ENCODE assay signal across 19 cellular contexts in the genomic region with DNA sequence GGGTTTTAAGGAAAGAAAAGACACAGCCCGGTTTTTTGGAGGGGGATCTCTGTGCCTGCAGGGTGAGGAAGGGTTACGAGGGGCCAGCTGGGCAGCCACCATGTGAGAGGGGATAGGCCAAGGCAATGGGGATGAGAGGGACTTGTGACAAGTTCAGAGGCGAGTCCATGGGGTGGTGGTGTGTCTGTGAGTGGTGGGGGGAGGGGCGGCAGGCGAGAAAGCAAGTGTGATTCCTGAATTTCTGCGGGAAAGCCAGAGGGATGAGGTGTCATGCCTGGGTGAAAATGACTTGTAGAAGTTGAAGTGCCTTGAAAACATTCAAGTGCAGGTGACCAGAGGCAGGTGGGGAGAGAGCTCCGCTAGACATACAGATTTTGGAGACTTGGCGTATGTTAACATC.
A peak's percentile ranks its signal among the peaks of the same experiment; 100 is the strongest.
DNase-seq lines count a peak whose midpoint lies in the region; ATAC-seq and TF ChIP-seq lines count a peak whose summit lies in the region.
"Had no signal": no experiment of that assay in that cellular context is flagged by ENCODE, and none has a peak within 500 bp of the region (broad histone marks: within the 10 kb centered on the region; RNA-seq: fewer than 3 reads in every experiment).

No MANE protein-coding gene starts in this region.

- H3K4me3 Mint-ChIP-seq in H9 (no peak overlapping the region; a peak in 1 of 5 replicates), CD14-positive monocyte (no peak overlapping the region)
- H3K4me3 Mint-ChIP-seq: CD4-positive, CD25-positive, alpha-beta regulatory T cell had no signal

- H2BK20ac ChIP-seq in H9 (ENCODE audit: low read depth, low read length, poor library complexity, severe bottlenecking), result no peak overlapping the region

- no peaks in the 10 kb centered on the region for H3K23me2 ChIP-seq in H9 (ENCODE audit: insufficient read length, low read depth, low read length, poor library complexity, severe bottlenecking)

- H2BK5ac ChIP-seq in H9 (ENCODE audit: insufficient read length, low read length), result no peak overlapping the region

- H3K4me1 Mint-ChIP-seq in H9 (peaks cover 41 to 52% of the 10 kb centered on the region in 2 experiments), CD14-positive monocyte (no peaks in the 10 kb centered on the region)

- no peak overlapping the region for H2BK15ac ChIP-seq in H9 (ENCODE audit: low read depth, low read length)

- H2BK120ac ChIP-seq in H9 (ENCODE audit: low read depth, low read length, poor library complexity, severe bottlenecking), result no peak overlapping the region

- H3K4me1 ChIP-seq in H9 (ENCODE audit: insufficient read depth, low read length), result peaks cover 10% of the 10 kb centered on the region; the same call in 1 of the 2 replicates
- H3K4me1 ChIP-seq in GM23248 (ENCODE audit: insufficient read depth), result no peaks in the 10 kb centered on the region
- H3K4me1 ChIP-seq: BE2C, SJSA1 had no signal

- H3K14ac ChIP-seq in H9 (ENCODE audit: insufficient read depth, low read length), result peak overlapping the region; percentile 12; the same call in 1 of the 2 replicates

- H3K4me2 ChIP-seq in H9 (ENCODE audit: insufficient read depth, insufficient read length, low read length) (no peak overlapping the region), GM23248 (ENCODE audit: unreplicated experiment) (no peak overlapping the region)

- H3F3A ChIP-seq in GM23248 (ENCODE audit: insufficient read depth), result no peaks in the 10 kb centered on the region

- H3K9ac ChIP-seq in H9 (ENCODE audit: extremely low read depth, insufficient read length, low read length) (no peak overlapping the region), GM23248 (no peak overlapping the region)

- H4K8ac ChIP-seq in H9 (replicated peaks; ENCODE audit: insufficient read length, low read depth, low read length), result no peak overlapping the region

- H3K23ac ChIP-seq in H9 (ENCODE audit: insufficient read length, low read depth, low read length), result no peak overlapping the region

- H3K27me3 Mint-ChIP-seq in H9 (ENCODE audit: low read depth), result peaks cover 65% of the 10 kb centered on the region
- H3K27me3 Mint-ChIP-seq in CD14-positive monocyte (ENCODE audit: low read depth in 3 of 3), result peaks cover 0 to 2% (median 2%) of the 10 kb centered on the region in 3 donors

- no peak overlapping the region for H2AK5ac ChIP-seq in H9 (ENCODE audit: insufficient read length, low read length)

- H3K36me3 Mint-ChIP-seq in H9 (ENCODE audit: insufficient read depth in 1 of 3, low read depth in 3 of 3) (peaks cover 0 to 5% (median 3%) of the 10 kb centered on the region in 3 experiments; a peak in 3 of 7 replicates), CD14-positive monocyte (no peaks in the 10 kb centered on the region)
- H3K36me3 Mint-ChIP-seq: CD4-positive, CD25-positive, alpha-beta regulatory T cell had no signal

- no peaks in the 10 kb centered on the region for H3K79me2 ChIP-seq in H9 (ENCODE audit: insufficient read depth, low read length)
- H3K79me2 ChIP-seq in GM23248 (ENCODE audit: insufficient read depth), result no peaks in the 10 kb centered on the region

- H3T11ph ChIP-seq in H9 (ENCODE audit: low read length), result no peak overlapping the region

- ATAC-seq in GM19023 (IDR thresholded peaks at IDR 0.05; ENCODE audit: unreplicated experiment), result no peak

- intact Hi-C loops in CD14-positive monocyte (cut with micrococcal nuclease), result no loop called here

- no CpG with 5 or more reads among the region's 8 CpGs for WGBS in H9 (ENCODE audit: extremely low coverage, insufficient read length, low lambda C conversion rate)
- 48 to 52% methylated on average over 6 to 8 of the region's 8 CpGs for WGBS in GM23248 (ENCODE audit: low coverage in 1 of 2, low lambda C conversion rate in 2 of 2, missing lambda C conversion rate in 2 of 2), 2 experiments

- peak overlapping the region; percentile 57 for H3K18ac ChIP-seq in H9 (ENCODE audit: insufficient read length, low read depth, low read length)

- H4K91ac ChIP-seq in H9 (ENCODE audit: insufficient read length, low read depth, low read length), result no peak overlapping the region

- no peak for DNase-seq in H9
- DNase-seq in substantia nigra (lab: John Stamatoyannopoulos, UW), result peak in 3 of 49 donors; percentile 24 to 48 (median 41)
- no peak for DNase-seq in CD14-positive monocyte (ENCODE audit: low spot score)
- no peak for DNase-seq in GM23248
- DNase-seq: BE2C; CD4-positive, CD25-positive, alpha-beta regulatory T cell; DMS79; MM.1S; NCI-H1048; NCI-H1417 treated with DMSO at 0.1 percent for 48 hours; NCI-H187; NCI-H446; NCI-H526; OCI-M1 had no signal

- no peaks in the 10 kb centered on the region for H3K27me3 ChIP-seq in H9 (ENCODE audit: insufficient read depth, low read length)
- H3K27me3 ChIP-seq in layer of hippocampus (ENCODE audit: control insufficient read depth, insufficient read depth, low read length), result no peaks in the 10 kb centered on the region
- H3K27me3 ChIP-seq in GM23248 (replicated peaks; ENCODE audit: insufficient read depth), result no peaks in the 10 kb centered on the region
- H3K27me3 ChIP-seq: BE2C, SJSA1 had no signal

- H3K9me3 ChIP-seq in H9 (ENCODE audit: control insufficient read depth, low read depth, low read length), result no peaks in the 10 kb centered on the region
- H3K9me3 ChIP-seq in GM23248 (ENCODE audit: low read depth), result no peaks in the 10 kb centered on the region
- H3K9me3 ChIP-seq: BE2C, SJSA1 had no signal

- H3K56ac ChIP-seq in H9 (ENCODE audit: insufficient read length, low read depth, low read length), result no peak overlapping the region

- H3K27ac ChIP-seq in H9 (ENCODE audit: insufficient read length, low read depth, low read length) (no peak overlapping the region), cingulate gyrus (ENCODE audit: low read depth, low read length) (peak overlapping the region; percentile 75), layer of hippocampus (ENCODE audit: low read depth, low read length) (peak overlapping the region; percentile 68), substantia nigra (ENCODE audit: low read depth, low read length, poor library complexity, severe bottlenecking) (peak overlapping the region; percentile 88), GM23248 (no peak overlapping the region)
- H3K27ac ChIP-seq: SJSA1 had no signal

- H2BK12ac ChIP-seq in H9 (ENCODE audit: insufficient read length, low read depth, low read length), result no peak overlapping the region

- in situ Hi-C loops in GM23248 (cut with MboI), result no loop called here

- H2AFZ ChIP-seq in H9 (ENCODE audit: low read length), result no peak overlapping the region
- H2AFZ ChIP-seq in GM23248, result no peak overlapping the region

- H4K20me1 ChIP-seq in H9 (ENCODE audit: control insufficient read depth, insufficient read depth, insufficient read length) (no peaks in the 10 kb centered on the region), GM23248 (ENCODE audit: insufficient read depth) (no peaks in the 10 kb centered on the region)

- H3K9me2 ChIP-seq in GM23248 (ENCODE audit: insufficient read depth), result no peaks in the 10 kb centered on the region

- H3K27ac Mint-ChIP-seq in H9, result peak overlapping the region in 2 of 3 experiments; percentile 11 to 52; a peak in 4 of 7 replicates
- no peak overlapping the region for H3K27ac Mint-ChIP-seq in CD14-positive monocyte
- H3K27ac Mint-ChIP-seq: CD4-positive, CD25-positive, alpha-beta regulatory T cell had no signal

- H3K36me3 ChIP-seq in GM23248 (ENCODE audit: low read depth), result no peaks in the 10 kb centered on the region
- H3K36me3 ChIP-seq: BE2C, SJSA1 had no signal

- H3K4ac ChIP-seq in H9 (ENCODE audit: low read depth, low read length), result no peak overlapping the region

- no peak overlapping the region for H3K4me3 ChIP-seq in GM23248
- H3K4me3 ChIP-seq: K562, SJSA1 had no signal

- no peak overlapping the region for H4K5ac ChIP-seq in H9 (ENCODE audit: insufficient read length, low read depth, low read length)

- TF ChIP-seq CTCF in H9 (conservative IDR thresholded peaks at IDR 0.05) (no peak), CD14-positive monocyte (IDR thresholded peaks at IDR 0.05) (no peak)

- H3K9me3 Mint-ChIP-seq in H9 (peaks cover 2 to 4% of the 10 kb centered on the region in 2 experiments; a peak in 3 of 5 replicates), CD14-positive monocyte (peaks cover 0 to 5% (median 0%) of the 10 kb centered on the region in 7 donors)

- H3K79me1 ChIP-seq in H9 (ENCODE audit: insufficient read depth, low read depth, low read length, poor library complexity, severe bottlenecking), result no peaks in the 10 kb centered on the region

Comparison
In these comparisons a context has a peak if more than half of its experiments do, and no peak if none do; other contexts are left out.
1. H3K27ac ChIP-seq: peak in cingulate gyrus (single experiment), layer of hippocampus (single experiment) and substantia nigra (single experiment); none in H9 (single experiment) and GM23248 (single experiment).
2. H3K27ac Mint-ChIP-seq: peak in H9 (2 of 3); none in CD14-positive monocyte (0 of 7).